In the genomic region with DNA sequence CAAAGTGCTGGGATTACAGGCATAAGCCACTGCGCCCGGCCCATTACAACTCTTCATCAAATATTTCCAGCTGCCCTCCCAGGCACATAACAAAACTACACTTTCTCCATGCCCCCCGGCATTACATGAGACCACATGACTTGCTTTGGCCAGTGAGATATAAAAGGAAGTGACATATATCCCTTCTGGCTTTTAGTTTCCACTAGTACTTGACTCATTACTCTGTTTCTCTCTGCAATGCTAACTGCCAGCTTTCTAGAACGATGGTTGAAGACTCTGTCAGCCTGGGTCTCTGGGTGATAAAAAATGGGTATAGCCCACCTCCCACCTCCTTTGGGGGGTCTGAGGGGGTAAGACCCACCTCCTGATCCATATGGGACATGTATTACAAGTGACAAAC, we compare ENCODE assay signal across 1 cellular context.
TF ChIP-seq lines count a peak whose summit lies in the region.

No MANE protein-coding gene starts in this region.

TF ChIP-seq in WTC11, 78 proteins besides CTCF, POLR2A, EP300 and RAD21 (continued from another document):
- no peak for TF ChIP-seq NFYB (CRISPR knock-in tag; conservative IDR thresholded peaks at IDR 0.05; ENCODE audit: low read depth)
- no peak for TF ChIP-seq ZNF263 (CRISPR knock-in tag; IDR thresholded peaks at IDR 0.05; ENCODE audit: low read depth)
